In genomic region chr16:54912720-54913119, GRCh38 we compare ENCODE assay signal across 21 cellular contexts. TPM values are rescaled to one million over a fixed set of nuclear protein-coding genes. Genes with fewer than 3 reads are reported as not detected.
DNase-seq lines count a peak whose midpoint lies in the region; ATAC-seq and TF ChIP-seq lines count a peak whose summit lies in the region.
"Had no signal": no experiment of that assay in that cellular context is flagged by ENCODE, and none has a peak within 500 bp of the region (broad histone marks: within the 10 kb centered on the region; RNA-seq: fewer than 3 reads in every experiment).

No MANE protein-coding gene starts in this region.

- no peaks in the 10 kb centered on the region for H4K20me1 ChIP-seq in Karpas-422 (ENCODE audit: insufficient read depth, low read depth, low read length)
- H4K20me1 ChIP-seq: BLaER1 treated with 17β-estradiol and CSF1 and Interleukin-3, amounts not matched to agents 10 nM and 100 nM had no signal

- H3K4me3 ChIP-seq in left ventricle myocardium inferior (no peak overlapping the region), right cardiac atrium (ENCODE audit: low read length) (no peak overlapping the region), Karpas-422 (ENCODE audit: low read length) (no peak overlapping the region)
- H3K4me3 ChIP-seq: A549; BLaER1 treated with 17β-estradiol and CSF1 and Interleukin-3, amounts not matched to agents 10 nM and 100 nM; HAP-1 had no signal

- DNase-seq in Right ventricle myocardium inferior (ENCODE audit: missing footprints) (no peak), left ventricle myocardium inferior (no peak), left ventricle myocardium superior (no peak), right cardiac atrium (no peak), Karpas-422 (peak; percentile 2), NCI-H1048 (lab: John Stamatoyannopoulos, UW) (no peak), NCI-H524 (lab: John Stamatoyannopoulos, UW) (no peak)
- DNase-seq: 8988T; ACHN; AML-193; BE2C; Calu3; CD4-positive, alpha-beta T cell; CD8-positive, alpha-beta memory T cell; DMS53; DMS79 treated with DMSO at 0.1 percent for 48 hours; GOT3 had no signal

- H3K4me2 ChIP-seq in Karpas-422 (ENCODE audit: low read depth, low read length, poor library complexity, severe bottlenecking) = no peak overlapping the region
- H3K4me2 ChIP-seq: A549; BLaER1 treated with 17β-estradiol and CSF1 and Interleukin-3, amounts not matched to agents 10 nM and 100 nM had no signal

- no peaks in the 10 kb centered on the region for H3K9me3 ChIP-seq in left ventricle myocardium inferior (replicated peaks)
- no peaks in the 10 kb centered on the region for H3K9me3 ChIP-seq in right cardiac atrium (ENCODE audit: control insufficient read depth, low read length)
- H3K9me3 ChIP-seq in Karpas-422 (ENCODE audit: low read length) = no peaks in the 10 kb centered on the region
- H3K9me3 ChIP-seq: A549; BE2C; BLaER1 treated with 17β-estradiol and CSF1 and Interleukin-3, amounts not matched to agents 10 nM and 100 nM; HAP-1 had no signal

- no peak for TF ChIP-seq CTCF in left ventricle myocardium inferior (IDR thresholded peaks at IDR 0.05; ENCODE audit: borderline replicate concordance)

- no peak overlapping the region for H3K9ac ChIP-seq in Karpas-422 (ENCODE audit: low read length)
- H3K9ac ChIP-seq: BLaER1 treated with 17β-estradiol and CSF1 and Interleukin-3, amounts not matched to agents 10 nM and 100 nM had no signal

- ATAC-seq in Right ventricle myocardium inferior (peak; percentile 69), left ventricle myocardium superior (peak; percentile 78), right cardiac atrium (no peak)

- H3K79me2 ChIP-seq in Karpas-422 (ENCODE audit: low read length) = no peaks in the 10 kb centered on the region

- H3K36me3 ChIP-seq in left ventricle myocardium inferior (no peaks in the 10 kb centered on the region), Karpas-422 (ENCODE audit: insufficient read depth, low read length) (no peaks in the 10 kb centered on the region)
- H3K36me3 ChIP-seq: BE2C, HAP-1 had no signal

- H3K27me3 ChIP-seq in left ventricle myocardium inferior (ENCODE audit: low read depth) = no peaks in the 10 kb centered on the region
- no peaks in the 10 kb centered on the region for H3K27me3 ChIP-seq in right cardiac atrium (ENCODE audit: control insufficient read depth, insufficient read depth)
- H3K27me3 ChIP-seq in Karpas-422 (ENCODE audit: low read length) = no peaks in the 10 kb centered on the region
- H3K27me3 ChIP-seq: BE2C; BLaER1 treated with 17β-estradiol and CSF1 and Interleukin-3, amounts not matched to agents 10 nM and 100 nM had no signal

- no peak overlapping the region for H2AFZ ChIP-seq in Karpas-422 (ENCODE audit: low read length)

- WGBS in right cardiac atrium = 88% methylated on average over 2 of the region's 2 CpGs

- intact Hi-C loops in Right ventricle myocardium inferior (cut with DNase I) = no loop called here
- intact Hi-C loops in left ventricle myocardium inferior (cut with micrococcal nuclease) = no loop called here
- intact Hi-C loops in left ventricle myocardium superior (cut with micrococcal nuclease) = no loop called here
- intact Hi-C loops in right cardiac atrium (cut with DNase I) = no loop called here

- H3K9me2 ChIP-seq in Karpas-422 (replicated peaks; ENCODE audit: insufficient read depth, low read length) = no peaks in the 10 kb centered on the region

- no peak overlapping the region for H3K27ac ChIP-seq in left ventricle myocardium inferior (replicated peaks)
- H3K27ac ChIP-seq in right cardiac atrium (ENCODE audit: low read length) = no peak overlapping the region
- H3K27ac ChIP-seq in Karpas-422 (ENCODE audit: low read length) = no peak overlapping the region
- H3K27ac ChIP-seq: A549; BLaER1 treated with 17β-estradiol and CSF1 and Interleukin-3, amounts not matched to agents 10 nM and 100 nM had no signal

- peaks cover 8% of the 10 kb centered on the region for H3K4me1 ChIP-seq in left ventricle myocardium inferior
- H3K4me1 ChIP-seq in right cardiac atrium (ENCODE audit: control insufficient read depth, insufficient read depth, low read length) = no peaks in the 10 kb centered on the region
- H3K4me1 ChIP-seq in Karpas-422 (ENCODE audit: low read length) = no peaks in the 10 kb centered on the region
- H3K4me1 ChIP-seq: A549; BE2C; BLaER1 treated with 17β-estradiol and CSF1 and Interleukin-3, amounts not matched to agents 10 nM and 100 nM; HAP-1 had no signal

RNA-seq across cellular contexts. Expression of gene IRX5, which starts 17.9 kb away (rescaled TPM):
- total RNA-seq in Right ventricle myocardium inferior (13.2 TPM), left ventricle myocardium inferior (36.8 TPM), left ventricle myocardium superior (0.47 TPM), right cardiac atrium (1 to 10 TPM in 3 of 4 donors, under 1 TPM in 1; 0.97 to 1.9 (median 1.7) TPM)
- 0.48 TPM for polyA plus RNA-seq in right cardiac atrium
- total RNA-seq in Karpas-422 (2014; rRNA removed; shearing (Covaris generic); ENCODE audit: low replicate concordance) = 0.83 TPM in 1 of 2 replicates, not detected in the other
- total RNA-seq: CD4-positive, alpha-beta T cell; CD8-positive, alpha-beta memory T cell had no signal
- polyA plus RNA-seq: CD14-positive monocyte; CD8-positive, alpha-beta memory T cell had no signal

Comparison
In these comparisons a context has a peak if more than half of its experiments do, and no peak if none do; other contexts are left out.
1. ATAC-seq: peak in Right ventricle myocardium inferior (single experiment) and left ventricle myocardium superior (single experiment); none in right cardiac atrium (0 of 2).